8 cellular contexts compared by ENCODE assay signal in the genomic region with DNA sequence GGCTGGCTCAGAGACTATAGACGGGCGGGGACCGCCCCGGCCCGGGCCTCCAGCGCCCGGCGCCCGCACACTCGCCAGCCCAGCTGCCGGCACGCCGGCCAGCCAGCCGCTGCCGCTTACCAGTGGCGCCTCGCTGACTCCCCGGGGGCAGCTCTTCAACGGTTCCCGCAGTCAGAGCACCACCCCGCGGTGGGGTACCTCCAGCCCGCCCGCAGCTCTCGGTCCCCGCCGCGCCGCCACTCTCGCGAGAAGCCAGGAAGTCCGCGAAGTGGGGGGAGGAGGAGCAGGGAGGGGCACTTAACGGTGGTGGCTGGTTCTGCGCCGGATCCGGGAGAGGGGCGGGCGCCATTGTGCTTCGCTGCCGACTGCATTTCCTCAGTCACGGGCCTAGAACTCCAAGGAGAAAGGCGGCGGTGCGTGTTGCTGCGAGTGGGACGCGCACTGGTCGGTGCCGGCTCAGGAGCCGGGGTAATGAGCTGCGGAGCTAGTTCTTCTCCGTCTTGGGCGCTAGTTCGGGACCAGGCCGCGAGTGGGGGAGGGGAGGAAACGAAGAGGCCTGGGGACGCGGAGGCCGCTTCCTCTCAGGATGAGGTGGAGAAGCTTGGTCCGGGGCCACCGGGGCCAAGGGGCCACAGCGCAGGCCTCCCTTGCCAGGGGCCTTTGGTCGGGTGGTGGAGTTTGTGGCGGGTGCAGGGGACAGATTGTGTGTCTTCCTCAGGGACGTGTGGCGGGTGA. TPM values are rescaled to one million over a fixed set of nuclear protein-coding genes. Genes with fewer than 3 reads are reported as not detected.
DNase-seq lines count a peak whose midpoint lies in the region; ATAC-seq and TF ChIP-seq lines count a peak whose summit lies in the region.

A gene with protein sequence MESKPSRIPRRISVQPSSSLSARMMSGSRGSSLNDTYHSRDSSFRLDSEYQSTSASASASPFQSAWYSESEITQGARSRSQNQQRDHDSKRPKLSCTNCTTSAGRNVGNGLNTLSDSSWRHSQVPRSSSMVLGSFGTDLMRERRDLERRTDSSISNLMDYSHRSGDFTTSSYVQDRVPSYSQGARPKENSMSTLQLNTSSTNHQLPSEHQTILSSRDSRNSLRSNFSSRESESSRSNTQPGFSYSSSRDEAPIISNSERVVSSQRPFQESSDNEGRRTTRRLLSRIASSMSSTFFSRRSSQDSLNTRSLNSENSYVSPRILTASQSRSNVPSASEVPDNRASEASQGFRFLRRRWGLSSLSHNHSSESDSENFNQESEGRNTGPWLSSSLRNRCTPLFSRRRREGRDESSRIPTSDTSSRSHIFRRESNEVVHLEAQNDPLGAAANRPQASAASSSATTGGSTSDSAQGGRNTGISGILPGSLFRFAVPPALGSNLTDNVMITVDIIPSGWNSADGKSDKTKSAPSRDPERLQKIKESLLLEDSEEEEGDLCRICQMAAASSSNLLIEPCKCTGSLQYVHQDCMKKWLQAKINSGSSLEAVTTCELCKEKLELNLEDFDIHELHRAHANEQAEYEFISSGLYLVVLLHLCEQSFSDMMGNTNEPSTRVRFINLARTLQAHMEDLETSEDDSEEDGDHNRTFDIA (plus strand): TSS at position 313 of the 735 bp plus-strand sequence. CDS start 16,517 bp downstream, outside the sequence.

- H3K36me3 ChIP-seq in kidney epithelial cell (ENCODE audit: control insufficient read depth, insufficient read depth, low read length) = no peaks in the 10 kb centered on the region

- peak within 1 kb of the TSS; percentile 77 for H3K4me3 ChIP-seq in kidney epithelial cell (ENCODE audit: low read depth, low read length)

- ATAC-seq in GM19043 (IDR thresholded peaks at IDR 0.05; ENCODE audit: low read depth, unreplicated experiment) (peak; percentile 88), HG03378 (IDR thresholded peaks at IDR 0.05; ENCODE audit: unreplicated experiment) (peak; percentile 93)

- DNase-seq in AML-193 (lab: John Stamatoyannopoulos, UW) (peak; percentile 90 to 93), NCI-H446 treated with DMSO at 0.1 percent for 48 hours (lab: John Stamatoyannopoulos, UW) (peak; percentile 93), cerebellum (ENCODE audit: low spot score) (peak; percentile 92), kidney epithelial cell (ENCODE audit: low read depth) (peak; percentile 80)
- peak; percentile 98 for DNase-seq in activated CD4-positive, CD25-positive, alpha-beta regulatory T cell treated with anti-CD3 and anti-CD28 coated beads, Interleukin-2, amount 50 U/mL, for 72 hours
- DNase-seq in stimulated activated CD4-positive, alpha-beta T cell treated with anti-CD3 and anti-CD28 coated beads, Interleukin-15, amount 100 ng/mL, for 48 hours (ENCODE audit: low read depth in 2 of 2) = peak; percentile 93 to 97

- H3K27me3 ChIP-seq in kidney epithelial cell (ENCODE audit: control insufficient read depth, insufficient read depth, low read length) = no peaks in the 10 kb centered on the region

- TF ChIP-seq CTCF in kidney epithelial cell (IDR thresholded peaks at IDR 0.05; ENCODE audit: insufficient read depth, low read length, poor library complexity, severe bottlenecking) = peak; percentile 61

RNA-seq across cellular contexts. Expression of the gene that starts here (rescaled TPM):
- total RNA-seq in cerebellum = 125 TPM
- total RNA-seq in kidney epithelial cell = 87.6 and 91.7 TPM in 2 replicates

Comparison
In these comparisons a context has a peak if more than half of its experiments do, and no peak if none do; other contexts are left out.
1. Peak in every context shown above with its lines: DNase-seq, ATAC-seq and H3K4me3 ChIP-seq.